ENCODE assay signal across 3 cellular contexts in the genomic region with DNA sequence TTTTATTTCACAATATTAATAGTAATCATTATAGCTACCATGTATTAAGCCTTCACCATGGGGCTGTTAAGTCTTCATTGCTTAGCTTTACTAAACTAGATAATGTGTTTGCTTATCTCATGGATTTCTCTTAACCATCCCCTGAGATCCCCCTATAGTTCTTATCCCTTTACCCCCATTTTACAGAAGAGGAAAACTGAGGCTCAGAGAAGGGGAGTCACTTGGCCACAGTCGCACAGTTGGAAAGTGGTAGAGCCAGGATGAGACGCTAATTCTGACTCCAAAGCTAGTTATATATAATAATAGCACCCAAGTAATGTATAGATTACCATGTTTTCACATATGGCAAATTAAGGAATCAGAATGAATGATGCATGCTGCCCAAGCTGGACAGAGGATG.
TF ChIP-seq lines count a peak whose summit lies in the region.

No MANE protein-coding gene starts in this region.

TF ChIP-seq in GM23338, 12 proteins besides CTCF, POLR2A, EP300 and RAD21 (continues in another document):
- no peak for TF ChIP-seq STAT1 (IDR thresholded peaks at IDR 0.05; ENCODE audit: unreplicated experiment)
- TF ChIP-seq, protein P1, sequence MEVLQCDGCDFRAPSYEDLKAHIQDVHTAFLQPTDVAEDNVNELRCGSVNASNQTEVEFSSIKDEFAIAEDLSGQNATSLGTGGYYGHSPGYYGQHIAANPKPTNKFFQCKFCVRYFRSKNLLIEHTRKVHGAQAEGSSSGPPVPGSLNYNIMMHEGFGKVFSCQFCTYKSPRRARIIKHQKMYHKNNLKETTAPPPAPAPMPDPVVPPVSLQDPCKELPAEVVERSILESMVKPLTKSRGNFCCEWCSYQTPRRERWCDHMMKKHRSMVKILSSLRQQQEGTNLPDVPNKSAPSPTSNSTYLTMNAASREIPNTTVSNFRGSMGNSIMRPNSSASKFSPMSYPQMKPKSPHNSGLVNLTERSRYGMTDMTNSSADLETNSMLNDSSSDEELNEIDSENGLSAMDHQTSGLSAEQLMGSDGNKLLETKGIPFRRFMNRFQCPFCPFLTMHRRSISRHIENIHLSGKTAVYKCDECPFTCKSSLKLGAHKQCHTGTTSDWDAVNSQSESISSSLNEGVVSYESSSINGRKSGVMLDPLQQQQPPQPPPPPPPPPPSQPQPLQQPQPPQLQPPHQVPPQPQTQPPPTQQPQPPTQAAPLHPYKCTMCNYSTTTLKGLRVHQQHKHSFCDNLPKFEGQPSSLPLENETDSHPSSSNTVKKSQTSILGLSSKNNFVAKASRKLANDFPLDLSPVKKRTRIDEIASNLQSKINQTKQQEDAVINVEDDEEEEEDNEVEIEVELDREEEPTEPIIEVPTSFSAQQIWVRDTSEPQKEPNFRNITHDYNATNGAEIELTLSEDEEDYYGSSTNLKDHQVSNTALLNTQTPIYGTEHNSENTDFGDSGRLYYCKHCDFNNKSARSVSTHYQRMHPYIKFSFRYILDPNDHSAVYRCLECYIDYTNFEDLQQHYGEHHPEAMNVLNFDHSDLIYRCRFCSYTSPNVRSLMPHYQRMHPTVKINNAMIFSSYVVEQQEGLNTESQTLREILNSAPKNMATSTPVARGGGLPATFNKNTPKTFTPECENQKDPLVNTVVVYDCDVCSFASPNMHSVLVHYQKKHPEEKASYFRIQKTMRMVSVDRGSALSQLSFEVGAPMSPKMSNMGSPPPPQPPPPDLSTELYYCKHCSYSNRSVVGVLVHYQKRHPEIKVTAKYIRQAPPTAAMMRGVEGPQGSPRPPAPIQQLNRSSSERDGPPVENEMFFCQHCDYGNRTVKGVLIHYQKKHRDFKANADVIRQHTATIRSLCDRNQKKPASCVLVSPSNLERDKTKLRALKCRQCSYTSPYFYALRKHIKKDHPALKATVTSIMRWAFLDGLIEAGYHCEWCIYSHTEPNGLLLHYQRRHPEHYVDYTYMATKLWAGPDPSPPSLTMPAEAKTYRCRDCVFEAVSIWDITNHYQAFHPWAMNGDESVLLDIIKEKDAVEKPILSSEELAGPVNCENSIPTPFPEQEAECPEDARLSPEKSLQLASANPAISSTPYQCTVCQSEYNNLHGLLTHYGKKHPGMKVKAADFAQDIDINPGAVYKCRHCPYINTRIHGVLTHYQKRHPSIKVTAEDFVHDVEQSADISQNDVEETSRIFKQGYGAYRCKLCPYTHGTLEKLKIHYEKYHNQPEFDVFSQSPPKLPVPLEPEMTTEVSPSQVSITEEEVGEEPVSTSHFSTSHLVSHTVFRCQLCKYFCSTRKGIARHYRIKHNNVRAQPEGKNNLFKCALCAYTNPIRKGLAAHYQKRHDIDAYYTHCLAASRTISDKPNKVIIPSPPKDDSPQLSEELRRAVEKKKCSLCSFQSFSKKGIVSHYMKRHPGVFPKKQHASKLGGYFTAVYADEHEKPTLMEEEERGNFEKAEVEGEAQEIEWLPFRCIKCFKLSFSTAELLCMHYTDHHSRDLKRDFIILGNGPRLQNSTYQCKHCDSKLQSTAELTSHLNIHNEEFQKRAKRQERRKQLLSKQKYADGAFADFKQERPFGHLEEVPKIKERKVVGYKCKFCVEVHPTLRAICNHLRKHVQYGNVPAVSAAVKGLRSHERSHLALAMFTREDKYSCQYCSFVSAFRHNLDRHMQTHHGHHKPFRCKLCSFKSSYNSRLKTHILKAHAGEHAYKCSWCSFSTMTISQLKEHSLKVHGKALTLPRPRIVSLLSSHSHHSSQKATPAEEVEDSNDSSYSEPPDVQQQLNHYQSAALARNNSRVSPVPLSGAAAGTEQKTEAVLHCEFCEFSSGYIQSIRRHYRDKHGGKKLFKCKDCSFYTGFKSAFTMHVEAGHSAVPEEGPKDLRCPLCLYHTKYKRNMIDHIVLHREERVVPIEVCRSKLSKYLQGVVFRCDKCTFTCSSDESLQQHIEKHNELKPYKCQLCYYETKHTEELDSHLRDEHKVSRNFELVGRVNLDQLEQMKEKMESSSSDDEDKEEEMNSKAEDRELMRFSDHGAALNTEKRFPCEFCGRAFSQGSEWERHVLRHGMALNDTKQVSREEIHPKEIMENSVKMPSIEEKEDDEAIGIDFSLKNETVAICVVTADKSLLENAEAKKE (CRISPR knock-in tag; IDR thresholded peaks at IDR 0.05) = no peak
- no peak for TF ChIP-seq NANOG (IDR thresholded peaks at IDR 0.05; ENCODE audit: borderline replicate concordance)
- TF ChIP-seq POLR2AphosphoS5 (IDR thresholded peaks at IDR 0.05; ENCODE audit: low read depth) = no peak
- no peak for TF ChIP-seq CREB1 (CRISPR knock-in tag; IDR thresholded peaks at IDR 0.05; ENCODE audit: low read depth)

TF ChIP-seq in H1, 55 proteins besides CTCF, POLR2A, EP300 and RAD21:
- TF ChIP-seq KDM1A (IDR thresholded peaks at IDR 0.05; ENCODE audit: borderline replicate concordance, low read length) = 0 out of 2 replicates have a peak, but pooled peaks have one; percentile 37
- no peak for TF ChIP-seq SUZ12 (IDR thresholded peaks at IDR 0.05; ENCODE audit: low read length)
- TF ChIP-seq, protein P2, sequence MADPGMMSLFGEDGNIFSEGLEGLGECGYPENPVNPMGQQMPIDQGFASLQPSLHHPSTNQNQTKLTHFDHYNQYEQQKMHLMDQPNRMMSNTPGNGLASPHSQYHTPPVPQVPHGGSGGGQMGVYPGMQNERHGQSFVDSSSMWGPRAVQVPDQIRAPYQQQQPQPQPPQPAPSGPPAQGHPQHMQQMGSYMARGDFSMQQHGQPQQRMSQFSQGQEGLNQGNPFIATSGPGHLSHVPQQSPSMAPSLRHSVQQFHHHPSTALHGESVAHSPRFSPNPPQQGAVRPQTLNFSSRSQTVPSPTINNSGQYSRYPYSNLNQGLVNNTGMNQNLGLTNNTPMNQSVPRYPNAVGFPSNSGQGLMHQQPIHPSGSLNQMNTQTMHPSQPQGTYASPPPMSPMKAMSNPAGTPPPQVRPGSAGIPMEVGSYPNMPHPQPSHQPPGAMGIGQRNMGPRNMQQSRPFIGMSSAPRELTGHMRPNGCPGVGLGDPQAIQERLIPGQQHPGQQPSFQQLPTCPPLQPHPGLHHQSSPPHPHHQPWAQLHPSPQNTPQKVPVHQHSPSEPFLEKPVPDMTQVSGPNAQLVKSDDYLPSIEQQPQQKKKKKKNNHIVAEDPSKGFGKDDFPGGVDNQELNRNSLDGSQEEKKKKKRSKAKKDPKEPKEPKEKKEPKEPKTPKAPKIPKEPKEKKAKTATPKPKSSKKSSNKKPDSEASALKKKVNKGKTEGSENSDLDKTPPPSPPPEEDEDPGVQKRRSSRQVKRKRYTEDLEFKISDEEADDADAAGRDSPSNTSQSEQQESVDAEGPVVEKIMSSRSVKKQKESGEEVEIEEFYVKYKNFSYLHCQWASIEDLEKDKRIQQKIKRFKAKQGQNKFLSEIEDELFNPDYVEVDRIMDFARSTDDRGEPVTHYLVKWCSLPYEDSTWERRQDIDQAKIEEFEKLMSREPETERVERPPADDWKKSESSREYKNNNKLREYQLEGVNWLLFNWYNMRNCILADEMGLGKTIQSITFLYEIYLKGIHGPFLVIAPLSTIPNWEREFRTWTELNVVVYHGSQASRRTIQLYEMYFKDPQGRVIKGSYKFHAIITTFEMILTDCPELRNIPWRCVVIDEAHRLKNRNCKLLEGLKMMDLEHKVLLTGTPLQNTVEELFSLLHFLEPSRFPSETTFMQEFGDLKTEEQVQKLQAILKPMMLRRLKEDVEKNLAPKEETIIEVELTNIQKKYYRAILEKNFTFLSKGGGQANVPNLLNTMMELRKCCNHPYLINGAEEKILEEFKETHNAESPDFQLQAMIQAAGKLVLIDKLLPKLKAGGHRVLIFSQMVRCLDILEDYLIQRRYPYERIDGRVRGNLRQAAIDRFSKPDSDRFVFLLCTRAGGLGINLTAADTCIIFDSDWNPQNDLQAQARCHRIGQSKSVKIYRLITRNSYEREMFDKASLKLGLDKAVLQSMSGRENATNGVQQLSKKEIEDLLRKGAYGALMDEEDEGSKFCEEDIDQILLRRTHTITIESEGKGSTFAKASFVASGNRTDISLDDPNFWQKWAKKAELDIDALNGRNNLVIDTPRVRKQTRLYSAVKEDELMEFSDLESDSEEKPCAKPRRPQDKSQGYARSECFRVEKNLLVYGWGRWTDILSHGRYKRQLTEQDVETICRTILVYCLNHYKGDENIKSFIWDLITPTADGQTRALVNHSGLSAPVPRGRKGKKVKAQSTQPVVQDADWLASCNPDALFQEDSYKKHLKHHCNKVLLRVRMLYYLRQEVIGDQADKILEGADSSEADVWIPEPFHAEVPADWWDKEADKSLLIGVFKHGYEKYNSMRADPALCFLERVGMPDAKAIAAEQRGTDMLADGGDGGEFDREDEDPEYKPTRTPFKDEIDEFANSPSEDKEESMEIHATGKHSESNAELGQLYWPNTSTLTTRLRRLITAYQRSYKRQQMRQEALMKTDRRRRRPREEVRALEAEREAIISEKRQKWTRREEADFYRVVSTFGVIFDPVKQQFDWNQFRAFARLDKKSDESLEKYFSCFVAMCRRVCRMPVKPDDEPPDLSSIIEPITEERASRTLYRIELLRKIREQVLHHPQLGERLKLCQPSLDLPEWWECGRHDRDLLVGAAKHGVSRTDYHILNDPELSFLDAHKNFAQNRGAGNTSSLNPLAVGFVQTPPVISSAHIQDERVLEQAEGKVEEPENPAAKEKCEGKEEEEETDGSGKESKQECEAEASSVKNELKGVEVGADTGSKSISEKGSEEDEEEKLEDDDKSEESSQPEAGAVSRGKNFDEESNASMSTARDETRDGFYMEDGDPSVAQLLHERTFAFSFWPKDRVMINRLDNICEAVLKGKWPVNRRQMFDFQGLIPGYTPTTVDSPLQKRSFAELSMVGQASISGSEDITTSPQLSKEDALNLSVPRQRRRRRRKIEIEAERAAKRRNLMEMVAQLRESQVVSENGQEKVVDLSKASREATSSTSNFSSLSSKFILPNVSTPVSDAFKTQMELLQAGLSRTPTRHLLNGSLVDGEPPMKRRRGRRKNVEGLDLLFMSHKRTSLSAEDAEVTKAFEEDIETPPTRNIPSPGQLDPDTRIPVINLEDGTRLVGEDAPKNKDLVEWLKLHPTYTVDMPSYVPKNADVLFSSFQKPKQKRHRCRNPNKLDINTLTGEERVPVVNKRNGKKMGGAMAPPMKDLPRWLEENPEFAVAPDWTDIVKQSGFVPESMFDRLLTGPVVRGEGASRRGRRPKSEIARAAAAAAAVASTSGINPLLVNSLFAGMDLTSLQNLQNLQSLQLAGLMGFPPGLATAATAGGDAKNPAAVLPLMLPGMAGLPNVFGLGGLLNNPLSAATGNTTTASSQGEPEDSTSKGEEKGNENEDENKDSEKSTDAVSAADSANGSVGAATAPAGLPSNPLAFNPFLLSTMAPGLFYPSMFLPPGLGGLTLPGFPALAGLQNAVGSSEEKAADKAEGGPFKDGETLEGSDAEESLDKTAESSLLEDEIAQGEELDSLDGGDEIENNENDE (IDR thresholded peaks at IDR 0.05; ENCODE audit: insufficient replicate concordance, low read length) = no peak

TF ChIP-seq in SK-N-SH treated with all-trans-retinoic acid at 6 μM for 48 hours, 23 proteins besides CTCF, POLR2A, EP300 and RAD21:
- TF ChIP-seq ZFP3 (CRISPR knock-in tag; IDR thresholded peaks at IDR 0.05) = no peak
- no peak for TF ChIP-seq RARB (CRISPR knock-in tag; IDR thresholded peaks at IDR 0.05)
- no peak for TF ChIP-seq TOX (CRISPR knock-in tag; IDR thresholded peaks at IDR 0.05; ENCODE audit: borderline replicate concordance)
- TF ChIP-seq ZC3H10 (CRISPR knock-in tag; IDR thresholded peaks at IDR 0.05) = no peak
- TF ChIP-seq ZNF565 (CRISPR knock-in tag; conservative IDR thresholded peaks at IDR 0.05; ENCODE audit: low read depth) = no peak
- no peak for TF ChIP-seq ISL1 (CRISPR knock-in tag; IDR thresholded peaks at IDR 0.05)
- no peak for TF ChIP-seq ARNTL (CRISPR knock-in tag; IDR thresholded peaks at IDR 0.05; ENCODE audit: borderline replicate concordance, low read depth)
- no peak for TF ChIP-seq ESRRG (CRISPR knock-in tag; IDR thresholded peaks at IDR 0.05)
- TF ChIP-seq OSR1 (CRISPR knock-in tag; IDR thresholded peaks at IDR 0.05) = no peak
- TF ChIP-seq ZNF8 (CRISPR knock-in tag; IDR thresholded peaks at IDR 0.05) = no peak
- TF ChIP-seq GLIS3 (CRISPR knock-in tag; IDR thresholded peaks at IDR 0.05) = no peak
- TF ChIP-seq ZFP30 (CRISPR knock-in tag; IDR thresholded peaks at IDR 0.05) = no peak
- TF ChIP-seq CSDC2 (CRISPR knock-in tag; IDR thresholded peaks at IDR 0.05) = no peak
- TF ChIP-seq, protein P3, sequence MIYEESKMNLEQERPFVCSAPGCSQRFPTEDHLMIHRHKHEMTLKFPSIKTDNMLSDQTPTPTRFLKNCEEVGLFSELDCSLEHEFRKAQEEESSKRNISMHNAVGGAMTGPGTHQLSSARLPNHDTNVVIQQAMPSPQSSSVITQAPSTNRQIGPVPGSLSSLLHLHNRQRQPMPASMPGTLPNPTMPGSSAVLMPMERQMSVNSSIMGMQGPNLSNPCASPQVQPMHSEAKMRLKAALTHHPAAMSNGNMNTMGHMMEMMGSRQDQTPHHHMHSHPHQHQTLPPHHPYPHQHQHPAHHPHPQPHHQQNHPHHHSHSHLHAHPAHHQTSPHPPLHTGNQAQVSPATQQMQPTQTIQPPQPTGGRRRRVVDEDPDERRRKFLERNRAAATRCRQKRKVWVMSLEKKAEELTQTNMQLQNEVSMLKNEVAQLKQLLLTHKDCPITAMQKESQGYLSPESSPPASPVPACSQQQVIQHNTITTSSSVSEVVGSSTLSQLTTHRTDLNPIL (CRISPR knock-in tag; IDR thresholded peaks at IDR 0.05; ENCODE audit: low read depth) = no peak
- TF ChIP-seq PPARA (CRISPR knock-in tag; IDR thresholded peaks at IDR 0.05; ENCODE audit: borderline replicate concordance) = no peak
- no peak for TF ChIP-seq TCF4 (CRISPR knock-in tag; IDR thresholded peaks at IDR 0.05; ENCODE audit: borderline replicate concordance)
